Comparison of ENCODE assay signal across 8 cellular contexts in the genomic region with DNA sequence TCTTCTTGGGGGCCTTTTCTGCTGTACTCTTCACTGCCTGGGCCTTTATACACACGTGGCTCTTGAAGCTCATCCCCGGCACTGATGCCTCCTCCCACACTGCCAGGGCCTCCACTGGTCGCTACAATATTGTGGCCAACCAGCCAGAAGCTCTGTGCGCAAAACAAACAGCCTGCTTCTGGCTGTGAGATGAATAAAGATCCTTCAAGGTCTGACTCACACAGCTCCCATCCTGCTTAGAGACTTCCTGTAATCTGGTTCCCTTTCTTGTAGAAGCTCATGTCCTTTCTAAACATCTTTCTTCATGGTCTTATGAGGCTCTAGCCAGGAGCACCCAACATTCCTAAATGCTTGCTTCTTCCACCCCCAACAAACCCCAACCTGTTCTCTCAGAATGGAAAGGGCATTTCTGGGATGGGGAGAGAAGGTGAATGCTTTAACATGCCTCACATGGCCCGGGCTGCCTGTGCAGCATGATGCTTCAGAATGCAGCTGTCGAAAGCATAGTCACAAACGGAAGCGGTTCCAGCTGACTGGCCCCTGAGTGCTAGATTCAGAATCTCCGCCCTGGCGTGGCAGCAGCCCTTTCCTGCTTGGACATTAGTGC. TPM values are rescaled to one million over a fixed set of nuclear protein-coding genes. Genes with fewer than 3 reads are reported as not detected.
A peak's percentile ranks its signal among the peaks of the same experiment; 100 is the strongest.
DNase-seq lines count a peak whose midpoint lies in the region; ATAC-seq, FAIRE-seq and TF ChIP-seq lines count a peak whose summit lies in the region.

No MANE protein-coding gene starts in this region.

- TF ChIP-seq CTCF in OCI-LY1 (IDR thresholded peaks at IDR 0.05; ENCODE audit: low read length), result no peak
- TF ChIP-seq CTCF in kidney (IDR thresholded peaks at IDR 0.05; ENCODE audit: borderline replicate concordance, extremely low read depth, insufficient read depth), result no peak

- peak overlapping the region; percentile 20 for H3K4me3 ChIP-seq in OCI-LY1 (ENCODE audit: low read depth, low read length, poor library complexity, severe bottlenecking)
- no peak overlapping the region for H3K4me3 ChIP-seq in adipocyte (ENCODE audit: low read length)
- no peak overlapping the region for H3K4me3 ChIP-seq in kidney (ENCODE audit: low read length in 2 of 2)

- H3F3A ChIP-seq in OCI-LY1 (ENCODE audit: insufficient read depth, low read length), result no peaks in the 10 kb centered on the region

- H3K4me2 ChIP-seq in OCI-LY1 (ENCODE audit: low read length), result peak overlapping the region; percentile 60

- H4K20me1 ChIP-seq in OCI-LY1 (ENCODE audit: insufficient read depth, low read length), result no peaks in the 10 kb centered on the region

- H3K4me1 ChIP-seq in OCI-LY1 (ENCODE audit: insufficient read depth, low read length, severe bottlenecking) (peaks cover 48% of the 10 kb centered on the region), adipocyte (ENCODE audit: control insufficient read depth, insufficient read depth, low read length) (peaks cover 45% of the 10 kb centered on the region), kidney (ENCODE audit: control insufficient read depth in 1 of 2, insufficient read depth in 1 of 2, low read depth in 1 of 2, low read length in 2 of 2) (peaks cover 0 to 8% of the 10 kb centered on the region in 2 donors)

- DNase-seq in AML-193 (lab: John Stamatoyannopoulos, UW) (peak; percentile 62 to 73), adipocyte (ENCODE audit: low read depth) (peak; percentile 78), kidney (peak; percentile 89), NCI-H1092 treated with DMSO at 0.1 percent for 48 hours (lab: John Stamatoyannopoulos, UW) (no peak)
- DNase-seq in stimulated activated CD4-positive, alpha-beta T cell treated with anti-CD3 and anti-CD28 coated beads, Interleukin-4, amount 100 ng/mL, for 24 hours, result peak; percentile 29

- intact Hi-C loops in kidney (cut with DNase I), result no loop called here

- H3K27ac ChIP-seq in OCI-LY1 (ENCODE audit: low read depth, low read length, poor library complexity, severe bottlenecking) (peak overlapping the region; percentile 96), kidney (ENCODE audit: low read depth in 2 of 2, low read length in 2 of 2) (peak overlapping the region in 1 of 2 donors; percentile 56)

- H3K9me3 ChIP-seq in OCI-LY1 (ENCODE audit: low read length), result no peaks in the 10 kb centered on the region
- H3K9me3 ChIP-seq in adipocyte (ENCODE audit: control insufficient read depth, low read length), result no peaks in the 10 kb centered on the region
- H3K9me3 ChIP-seq in kidney (ENCODE audit: control insufficient read depth in 1 of 2, low read length in 2 of 2), result no peaks in the 10 kb centered on the region

- peak; percentile 94 for ATAC-seq in GM18519 (IDR thresholded peaks at IDR 0.05; ENCODE audit: low FRiP score, unreplicated experiment)
- ATAC-seq in HG02938 (IDR thresholded peaks at IDR 0.05; ENCODE audit: unreplicated experiment), result peak; percentile 93

- no peak for FAIRE-seq in kidney (lab: Jason Lieb, UNC)

- H3K36me3 ChIP-seq in OCI-LY1 (ENCODE audit: insufficient read depth, low read length) (no peaks in the 10 kb centered on the region; the same call in 1 of the 2 replicates), adipocyte (ENCODE audit: control insufficient read depth, insufficient read depth, low read length, severe bottlenecking) (no peaks in the 10 kb centered on the region), kidney (ENCODE audit: control insufficient read depth in 1 of 2, insufficient read depth in 2 of 2, low read length in 2 of 2) (no peaks in the 10 kb centered on the region)

- H2AFZ ChIP-seq in OCI-LY1 (ENCODE audit: low read length), result no peak overlapping the region

- H3K27me3 ChIP-seq in OCI-LY1 (ENCODE audit: insufficient read depth, low read length) (no peaks in the 10 kb centered on the region), adipocyte (replicated peaks; ENCODE audit: control insufficient read depth, insufficient read depth, low read length) (no peaks in the 10 kb centered on the region)

- H3K79me2 ChIP-seq in OCI-LY1 (ENCODE audit: insufficient read depth, low read length), result no peaks in the 10 kb centered on the region

- H3K9me2 ChIP-seq in OCI-LY1 (ENCODE audit: low read depth, low read length), result no peaks in the 10 kb centered on the region

- H3K9ac ChIP-seq in OCI-LY1 (ENCODE audit: low read length) (peak overlapping the region; percentile 54), adipocyte (ENCODE audit: low read length) (peak overlapping the region; percentile 49), kidney (ENCODE audit: low read length in 2 of 2) (no peak overlapping the region)

RNA-seq across cellular contexts. Expression of a gene that starts 24.6 kb away (rescaled TPM):
- total RNA-seq in kidney, result 37.7 TPM
- polyA plus RNA-seq in kidney (ENCODE audit: insufficient read depth, low read depth, low replicate concordance), result 2.3 TPM

Comparison
In these comparisons a context has a peak if more than half of its experiments do, and no peak if none do; other contexts are left out.
1. H3K9ac ChIP-seq: peak in OCI-LY1 (single experiment) and adipocyte (single experiment); none in kidney (0 of 2).